Comparison of ENCODE assay signal across 33 cellular contexts in the genomic region with DNA sequence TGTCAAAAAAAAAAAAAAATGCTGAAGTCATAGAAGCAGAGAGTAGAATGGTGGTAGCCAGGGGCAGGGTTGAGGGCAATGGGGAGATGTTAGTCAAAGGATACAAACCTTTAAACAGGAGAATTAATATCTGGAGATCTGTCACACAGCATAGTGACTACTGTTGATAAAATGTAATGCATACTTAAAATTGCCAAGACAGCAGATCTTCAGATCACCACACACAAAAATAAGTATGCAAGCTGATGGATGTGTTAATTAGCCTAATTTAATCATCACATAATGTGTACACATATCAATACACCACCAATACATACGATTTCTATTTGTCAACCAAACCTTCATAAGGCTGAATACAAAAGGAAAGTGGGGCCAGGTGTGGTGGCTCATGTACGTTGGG.
"Had no signal": no experiment of that assay in that cellular context is flagged by ENCODE, and none has a peak within 500 bp of the region (broad histone marks: within the 10 kb centered on the region; RNA-seq: fewer than 3 reads in every experiment).

No MANE protein-coding gene starts in this region.

- H3K27me3 ChIP-seq: ascending aorta, body of pancreas, brain microvascular endothelial cell had no signal

- DNase-seq: activated effector memory CD4-positive, alpha-beta T cell treated with anti-CD3 and anti-CD28 coated beads, Interleukin-2, amount 50 U/mL, for 16 hours; activated effector memory CD4-positive, alpha-beta T cell treated with Interleukin-2 at 50 U/mL for 16 hours; activated gamma-delta T cell; activated gamma-delta T cell treated with Interleukin-2 at 50 U/mL for 16 hours; activated naive CD4-positive, alpha-beta T cell; activated naive CD4-positive, alpha-beta T cell treated with anti-CD3 and anti-CD28 coated beads for 36 hours; activated naive CD4-positive, alpha-beta T cell treated with anti-CD3 and anti-CD28 coated beads, Interleukin-2, amount 10 ng/mL, durations not matched to agents 7 days and 5 days; activated naive CD4-positive, alpha-beta T cell treated with anti-CD3 and anti-CD28 coated beads, Interleukin-2, amount 50 U/mL, for 16 hours; activated naive CD4-positive, alpha-beta T cell treated with Interleukin-2 at 50 U/mL for 16 hours; activated naive CD8-positive, alpha-beta T cell treated with anti-CD3 and anti-CD28 coated beads for 36 hours; activated naive CD8-positive, alpha-beta T cell treated with anti-CD3 and anti-CD28 coated beads, Interleukin-2, amount 10 ng/mL, durations not matched to agents 7 days and 5 days; activated naive CD8-positive, alpha-beta T cell treated with anti-CD3 and anti-CD28 coated beads, Interleukin-2, amount 50 U/mL, for 24 hours; activated T-cell treated with anti-CD3 and anti-CD28 coated beads, Interleukin-2, amount 50 U/mL, for 24 hours; activated T-cell treated with anti-CD3 and anti-CD28 coated beads, Interleukin-2, amount 50 U/mL, for 4 hours; activated T-cell treated with anti-CD3 and anti-CD28 coated beads, Interleukin-2, amount 50 U/mL, for 48 hours; activated T-cell treated with anti-CD3 and anti-CD28 coated beads, Interleukin-2, amount 50 U/mL, for 72 hours; adrenal gland; amniotic stem cell; amygdala; anterior cingulate cortex; aorta; body of pancreas; brain microvascular endothelial cell; caudate nucleus; central memory CD4-positive, alpha-beta T cell; cerebellar nuclear complex had no signal

- H3K4me3 ChIP-seq: adrenal gland, ascending aorta, body of pancreas, breast epithelium, cardiac muscle cell had no signal

- ATAC-seq: activated naive CD4-positive, alpha-beta T cell treated with anti-CD3 and anti-CD28 coated beads, Interleukin-2, amount 50 U/mL, for 72 hours; activated naive CD8-positive, alpha-beta T cell treated with anti-CD3 and anti-CD28 coated beads, Interleukin-2, amount 50 U/mL, for 24 hours; activated T-cell treated with anti-CD3 and anti-CD28 coated beads, Interleukin-2, amount 50 U/mL, for 4 hours; activated T-cell treated with anti-CD3 and anti-CD28 coated beads, Interleukin-2, amount 50 U/mL, for 72 hours; activated T-helper 17 cell treated with anti-CD3 and anti-CD28 coated beads, Interleukin-2, amount 50 U/mL, for 72 hours; body of pancreas had no signal

- FAIRE-seq: astrocyte, bronchial epithelial cell had no signal

- H3K36me3 ChIP-seq: adrenal gland, ascending aorta, brain microvascular endothelial cell, breast epithelium, cardiac muscle cell had no signal

- H3K27ac ChIP-seq: adrenal gland, ascending aorta, body of pancreas, brain microvascular endothelial cell, breast epithelium, cardiac muscle cell had no signal

- H3K9me3 ChIP-seq: adrenal gland, ascending aorta, body of pancreas, breast epithelium had no signal

- H3K4me1 ChIP-seq: adrenal gland, ascending aorta, body of pancreas, breast epithelium had no signal
